In genomic region chr10:124026337-124026939, GRCh38 we compare ENCODE assay signal across 12 cellular contexts.
"Had no signal": no experiment of that assay in that cellular context is flagged by ENCODE, and none has a peak within 500 bp of the region (broad histone marks: within the 10 kb centered on the region; RNA-seq: fewer than 3 reads in every experiment).

No MANE protein-coding gene starts in this region.

- H3K4me3 Mint-ChIP-seq: activated naive CD8-positive, alpha-beta T cell; naive thymus-derived CD8-positive, alpha-beta T cell; T-helper 2 cell treated with Interferon-gamma antibody and Interleukin-4, amounts not matched to agents 5 μg/mL and 100 μg/mL, for 36 hours had no signal

- H3K9me3 ChIP-seq: breast epithelium, lower lobe of right lung, vagina had no signal

- H3K9me3 Mint-ChIP-seq: T-helper 2 cell treated with Interferon-gamma antibody and Interleukin-4, amounts not matched to agents 5 μg/mL and 100 μg/mL, for 36 hours had no signal

- H3K27ac ChIP-seq: breast epithelium, lower lobe of right lung, vagina had no signal

- DNase-seq: activated CD4-positive, alpha-beta T cell treated with anti-CD3 and anti-CD28 coated beads, Interleukin-2, amount 50 U/mL, for 4 hours; activated CD4-positive, CD25-positive, alpha-beta regulatory T cell treated with anti-CD3 and anti-CD28 coated beads, Interleukin-2, amount 50 U/mL, for 72 hours; activated effector memory CD4-positive, alpha-beta T cell treated with Interleukin-2 at 50 U/mL for 16 hours; activated T-cell treated with anti-CD3 and anti-CD28 coated beads, Interleukin-2, amount 50 U/mL, for 1 hour; effector CD4-positive, alpha-beta T cell; lower lobe of right lung; stimulated activated naive CD4-positive, alpha-beta T cell treated with Interleukin-2 at 50 U/mL for 16 hours had no signal

- H3K27ac Mint-ChIP-seq: activated naive CD8-positive, alpha-beta T cell; naive thymus-derived CD8-positive, alpha-beta T cell; T-helper 2 cell treated with Interferon-gamma antibody and Interleukin-4, amounts not matched to agents 5 μg/mL and 100 μg/mL, for 36 hours had no signal

- H3K4me3 ChIP-seq: breast epithelium, lower lobe of right lung, vagina had no signal

- H3K36me3 Mint-ChIP-seq: activated naive CD8-positive, alpha-beta T cell; naive thymus-derived CD8-positive, alpha-beta T cell had no signal

- ATAC-seq: naive thymus-derived CD8-positive, alpha-beta T cell had no signal

- H3K27me3 ChIP-seq: breast epithelium, vagina had no signal

- H3K4me1 ChIP-seq: breast epithelium, vagina had no signal

- H3K36me3 ChIP-seq: breast epithelium, vagina had no signal
